ENCODE assay signal across 1 cellular context in genomic region chr1:244969355-244970235, GRCh38.
TF ChIP-seq lines count a peak whose summit lies in the region.

No MANE protein-coding gene starts in this region.

TF ChIP-seq in HepG2, 621 proteins besides CTCF, POLR2A, EP300 and RAD21 (continued from another document and continues in another):
- TF ChIP-seq ZNF574 (CRISPR knock-in tag; IDR thresholded peaks at IDR 0.05) = no peak
- TF ChIP-seq ZNF674 (CRISPR knock-in tag; IDR thresholded peaks at IDR 0.05; ENCODE audit: low read depth) = no peak
- no peak; the same call in 1 of the 2 replicates for TF ChIP-seq THRA (CRISPR knock-in tag; IDR thresholded peaks at IDR 0.05; ENCODE audit: borderline replicate concordance)
- TF ChIP-seq CREBL2 (CRISPR knock-in tag; IDR thresholded peaks at IDR 0.05; ENCODE audit: borderline replicate concordance) = no peak
- peak; percentile 67 for TF ChIP-seq ZSCAN25 (CRISPR knock-in tag; IDR thresholded peaks at IDR 0.05)
- no peak for TF ChIP-seq THAP11 (CRISPR knock-in tag; IDR thresholded peaks at IDR 0.05)
- TF ChIP-seq BCL6 (CRISPR knock-in tag; IDR thresholded peaks at IDR 0.05) = no peak
- TF ChIP-seq ATF7-NPFF (CRISPR knock-in tag; IDR thresholded peaks at IDR 0.05; ENCODE audit: low read depth) = no peak
- TF ChIP-seq ZNF652 (CRISPR knock-in tag; IDR thresholded peaks at IDR 0.05; ENCODE audit: borderline replicate concordance, low read depth) = no peak
- no peak for TF ChIP-seq CREB1 (IDR thresholded peaks at IDR 0.05)
- TF ChIP-seq CREB1 (CRISPR knock-in tag; IDR thresholded peaks at IDR 0.05) = 0 out of 2 replicates have a peak, but pooled peaks have one; percentile 52
- TF ChIP-seq SMYD3 (CRISPR knock-in tag; IDR thresholded peaks at IDR 0.05) = no peak
- no peak for TF ChIP-seq ZNF552 (CRISPR knock-in tag; IDR thresholded peaks at IDR 0.05; ENCODE audit: borderline replicate concordance)
- no peak for TF ChIP-seq KIAA2018 (CRISPR knock-in tag; IDR thresholded peaks at IDR 0.05; ENCODE audit: borderline replicate concordance)
- TF ChIP-seq ZNF20 (CRISPR knock-in tag; IDR thresholded peaks at IDR 0.05) = no peak
- TF ChIP-seq LBX2 (CRISPR knock-in tag; IDR thresholded peaks at IDR 0.05; ENCODE audit: borderline replicate concordance) = 0 out of 2 replicates have a peak, but pooled peaks have one; percentile 47
- TF ChIP-seq USF2 (IDR thresholded peaks at IDR 0.05; ENCODE audit: low read depth, low read length) = no peak
- TF ChIP-seq USF2 (CRISPR knock-in tag; IDR thresholded peaks at IDR 0.05; ENCODE audit: borderline replicate concordance) = no peak
- TF ChIP-seq MED1 (CRISPR knock-in tag; IDR thresholded peaks at IDR 0.05) = peak; percentile 8
- no peak for TF ChIP-seq ZNF740 (CRISPR knock-in tag; IDR thresholded peaks at IDR 0.05)
- 0 out of 2 replicates have a peak, but pooled peaks have one; percentile 55 for TF ChIP-seq ZNF770 (CRISPR knock-in tag; IDR thresholded peaks at IDR 0.05)
- TF ChIP-seq KLF11 (CRISPR knock-in tag; IDR thresholded peaks at IDR 0.05) = 0 out of 2 replicates have a peak, but pooled peaks have one; percentile 15
- peak; percentile 71; the same call in 1 of the 2 replicates for TF ChIP-seq GFI1 (CRISPR knock-in tag; IDR thresholded peaks at IDR 0.05; ENCODE audit: borderline replicate concordance)
- no peak for TF ChIP-seq ZIK1 (CRISPR knock-in tag; IDR thresholded peaks at IDR 0.05; ENCODE audit: borderline replicate concordance, low read depth)
- 0 out of 2 replicates have a peak, but pooled peaks have one; percentile 29 for TF ChIP-seq MTF1 (CRISPR knock-in tag; IDR thresholded peaks at IDR 0.05)
- peak; percentile 79; the same call in 1 of the 2 replicates for TF ChIP-seq ZNF563 (CRISPR knock-in tag; IDR thresholded peaks at IDR 0.05)
- no peak for TF ChIP-seq ZNF225 (CRISPR knock-in tag; IDR thresholded peaks at IDR 0.05)
- no peak for TF ChIP-seq CC2D1A (CRISPR knock-in tag; IDR thresholded peaks at IDR 0.05)
- 0 out of 2 replicates have a peak, but pooled peaks have one; percentile 35 for TF ChIP-seq DZIP1 (CRISPR knock-in tag; IDR thresholded peaks at IDR 0.05)
- no peak for TF ChIP-seq ETS1 (CRISPR knock-in tag; IDR thresholded peaks at IDR 0.05)
- TF ChIP-seq NFIC (IDR thresholded peaks at IDR 0.05; ENCODE audit: low read length) = no peak
- no peak for TF ChIP-seq ZBTB20 (CRISPR knock-in tag; IDR thresholded peaks at IDR 0.05; ENCODE audit: borderline replicate concordance, low read depth)
- TF ChIP-seq FOXK1 (CRISPR knock-in tag; IDR thresholded peaks at IDR 0.05; ENCODE audit: borderline replicate concordance, low read depth) = no peak
- no peak for TF ChIP-seq RORA (CRISPR knock-in tag; IDR thresholded peaks at IDR 0.05)
